ENCODE assay signal across 1 cellular context in the genomic region with DNA sequence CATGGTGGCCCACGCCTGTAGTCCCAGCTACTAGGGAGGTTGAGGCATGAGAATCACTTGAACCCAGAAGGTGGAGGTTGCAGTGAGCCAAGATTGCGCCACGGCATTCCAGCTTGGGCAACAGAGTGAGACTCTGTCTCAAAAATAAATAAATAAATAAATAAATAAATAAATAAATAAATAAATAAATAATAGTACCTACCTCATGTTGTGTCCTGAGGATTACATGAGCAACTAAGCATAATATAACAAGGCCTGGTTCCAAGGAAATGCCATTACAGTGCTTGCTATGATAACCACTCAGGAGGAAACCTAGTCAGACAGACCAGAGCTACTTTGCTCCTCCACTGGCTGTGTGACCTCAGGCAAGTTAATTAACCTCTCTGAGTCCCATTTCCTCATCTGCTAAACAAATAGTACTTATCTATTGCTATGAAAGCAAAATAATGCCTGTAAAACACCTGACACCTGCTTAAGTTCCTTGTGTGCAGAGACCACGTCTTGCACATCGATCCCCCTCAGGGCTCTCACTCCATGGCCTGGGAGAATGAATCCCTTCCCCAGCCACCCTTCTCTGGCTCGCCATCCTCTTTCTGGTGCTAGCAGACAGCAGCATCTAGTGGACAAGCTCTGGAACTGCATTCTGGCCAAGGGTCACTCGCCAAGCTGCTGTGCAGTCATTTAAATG.
A peak's percentile ranks its signal among the peaks of the same experiment; 100 is the strongest.
TF ChIP-seq lines count a peak whose summit lies in the region.

No MANE protein-coding gene starts in this region.

TF ChIP-seq in HepG2, 621 proteins besides CTCF, POLR2A, EP300 and RAD21 (continued from another document and continues in another):
- TF ChIP-seq, protein P1, sequence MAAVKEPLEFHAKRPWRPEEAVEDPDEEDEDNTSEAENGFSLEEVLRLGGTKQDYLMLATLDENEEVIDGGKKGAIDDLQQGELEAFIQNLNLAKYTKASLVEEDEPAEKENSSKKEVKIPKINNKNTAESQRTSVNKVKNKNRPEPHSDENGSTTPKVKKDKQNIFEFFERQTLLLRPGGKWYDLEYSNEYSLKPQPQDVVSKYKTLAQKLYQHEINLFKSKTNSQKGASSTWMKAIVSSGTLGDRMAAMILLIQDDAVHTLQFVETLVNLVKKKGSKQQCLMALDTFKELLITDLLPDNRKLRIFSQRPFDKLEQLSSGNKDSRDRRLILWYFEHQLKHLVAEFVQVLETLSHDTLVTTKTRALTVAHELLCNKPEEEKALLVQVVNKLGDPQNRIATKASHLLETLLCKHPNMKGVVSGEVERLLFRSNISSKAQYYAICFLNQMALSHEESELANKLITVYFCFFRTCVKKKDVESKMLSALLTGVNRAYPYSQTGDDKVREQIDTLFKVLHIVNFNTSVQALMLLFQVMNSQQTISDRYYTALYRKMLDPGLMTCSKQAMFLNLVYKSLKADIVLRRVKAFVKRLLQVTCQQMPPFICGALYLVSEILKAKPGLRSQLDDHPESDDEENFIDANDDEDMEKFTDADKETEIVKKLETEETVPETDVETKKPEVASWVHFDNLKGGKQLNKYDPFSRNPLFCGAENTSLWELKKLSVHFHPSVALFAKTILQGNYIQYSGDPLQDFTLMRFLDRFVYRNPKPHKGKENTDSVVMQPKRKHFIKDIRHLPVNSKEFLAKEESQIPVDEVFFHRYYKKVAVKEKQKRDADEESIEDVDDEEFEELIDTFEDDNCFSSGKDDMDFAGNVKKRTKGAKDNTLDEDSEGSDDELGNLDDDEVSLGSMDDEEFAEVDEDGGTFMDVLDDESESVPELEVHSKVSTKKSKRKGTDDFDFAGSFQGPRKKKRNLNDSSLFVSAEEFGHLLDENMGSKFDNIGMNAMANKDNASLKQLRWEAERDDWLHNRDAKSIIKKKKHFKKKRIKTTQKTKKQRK (IDR thresholded peaks at IDR 0.05; ENCODE audit: low read length), result no peak
- peak; percentile 91 for TF ChIP-seq CBX5 (CRISPR knock-in tag; IDR thresholded peaks at IDR 0.05; ENCODE audit: borderline replicate concordance)
- TF ChIP-seq, protein P2, sequence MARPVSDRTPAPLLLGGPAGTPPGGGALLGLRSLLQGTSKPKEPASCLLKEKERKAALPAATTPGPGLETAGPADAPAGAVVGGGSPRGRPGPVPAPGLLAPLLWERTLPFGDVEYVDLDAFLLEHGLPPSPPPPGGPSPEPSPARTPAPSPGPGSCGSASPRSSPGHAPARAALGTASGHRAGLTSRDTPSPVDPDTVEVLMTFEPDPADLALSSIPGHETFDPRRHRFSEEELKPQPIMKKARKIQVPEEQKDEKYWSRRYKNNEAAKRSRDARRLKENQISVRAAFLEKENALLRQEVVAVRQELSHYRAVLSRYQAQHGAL (CRISPR knock-in tag; IDR thresholded peaks at IDR 0.05; ENCODE audit: not compliant biosample characterization), result no peak
- TF ChIP-seq TBL1XR1 (IDR thresholded peaks at IDR 0.05; ENCODE audit: borderline replicate concordance, low read length, partially characterized antibody), result no peak
- no peak for TF ChIP-seq ZNF570 (CRISPR knock-in tag; IDR thresholded peaks at IDR 0.05; ENCODE audit: borderline replicate concordance)
- TF ChIP-seq, protein P3, sequence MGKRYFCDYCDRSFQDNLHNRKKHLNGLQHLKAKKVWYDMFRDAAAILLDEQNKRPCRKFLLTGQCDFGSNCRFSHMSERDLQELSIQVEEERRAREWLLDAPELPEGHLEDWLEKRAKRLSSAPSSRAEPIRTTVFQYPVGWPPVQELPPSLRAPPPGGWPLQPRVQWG (CRISPR knock-in tag; IDR thresholded peaks at IDR 0.05; ENCODE audit: borderline replicate concordance, low read depth), result no peak
- TF ChIP-seq MXD4 (CRISPR knock-in tag; IDR thresholded peaks at IDR 0.05), result peak; percentile 57; the same call in 1 of the 2 replicates
- TF ChIP-seq ZBTB7A (CRISPR knock-in tag; IDR thresholded peaks at IDR 0.05), result 0 out of 2 replicates have a peak, but pooled peaks have one; percentile 54
- TF ChIP-seq, protein P4, sequence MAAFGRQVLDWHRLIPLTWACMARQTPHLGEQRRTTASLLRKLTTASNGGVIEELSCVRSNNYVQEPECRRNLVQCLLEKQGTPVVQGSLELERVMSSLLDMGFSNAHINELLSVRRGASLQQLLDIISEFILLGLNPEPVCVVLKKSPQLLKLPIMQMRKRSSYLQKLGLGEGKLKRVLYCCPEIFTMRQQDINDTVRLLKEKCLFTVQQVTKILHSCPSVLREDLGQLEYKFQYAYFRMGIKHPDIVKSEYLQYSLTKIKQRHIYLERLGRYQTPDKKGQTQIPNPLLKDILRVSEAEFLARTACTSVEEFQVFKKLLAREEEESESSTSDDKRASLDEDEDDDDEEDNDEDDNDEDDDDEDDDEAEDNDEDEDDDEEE (CRISPR knock-in tag; IDR thresholded peaks at IDR 0.05), result no peak
- TF ChIP-seq ZNF563 (CRISPR knock-in tag; IDR thresholded peaks at IDR 0.05), result 0 out of 2 replicates have a peak, but pooled peaks have one; percentile 28
- TF ChIP-seq CCDC6 (CRISPR knock-in tag; IDR thresholded peaks at IDR 0.05), result no peak
- TF ChIP-seq, protein P5, sequence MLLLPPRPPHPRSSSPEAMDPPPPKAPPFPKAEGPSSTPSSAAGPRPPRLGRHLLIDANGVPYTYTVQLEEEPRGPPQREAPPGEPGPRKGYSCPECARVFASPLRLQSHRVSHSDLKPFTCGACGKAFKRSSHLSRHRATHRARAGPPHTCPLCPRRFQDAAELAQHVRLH (CRISPR knock-in tag; IDR thresholded peaks at IDR 0.05; ENCODE audit: borderline replicate concordance, low read depth), result peak; percentile 93; the same call in 1 of the 2 replicates
- TF ChIP-seq ZNF232 (CRISPR knock-in tag; IDR thresholded peaks at IDR 0.05; ENCODE audit: borderline replicate concordance), result no peak
- TF ChIP-seq RXRB (CRISPR knock-in tag; IDR thresholded peaks at IDR 0.05; ENCODE audit: borderline replicate concordance), result peak; percentile 60; the same call in 1 of the 2 replicates
- 0 out of 2 replicates have a peak, but pooled peaks have one; percentile 21 for TF ChIP-seq STAT5B (CRISPR knock-in tag; IDR thresholded peaks at IDR 0.05)
- TF ChIP-seq HMGA1 (CRISPR knock-in tag; conservative IDR thresholded peaks at IDR 0.05), result no peak
- no peak for TF ChIP-seq ZNF773 (CRISPR knock-in tag; IDR thresholded peaks at IDR 0.05; ENCODE audit: borderline replicate concordance)
- peak; percentile 83; the same call in 1 of the 2 replicates for TF ChIP-seq ZNF331 (CRISPR knock-in tag; IDR thresholded peaks at IDR 0.05)
- TF ChIP-seq, protein P6, sequence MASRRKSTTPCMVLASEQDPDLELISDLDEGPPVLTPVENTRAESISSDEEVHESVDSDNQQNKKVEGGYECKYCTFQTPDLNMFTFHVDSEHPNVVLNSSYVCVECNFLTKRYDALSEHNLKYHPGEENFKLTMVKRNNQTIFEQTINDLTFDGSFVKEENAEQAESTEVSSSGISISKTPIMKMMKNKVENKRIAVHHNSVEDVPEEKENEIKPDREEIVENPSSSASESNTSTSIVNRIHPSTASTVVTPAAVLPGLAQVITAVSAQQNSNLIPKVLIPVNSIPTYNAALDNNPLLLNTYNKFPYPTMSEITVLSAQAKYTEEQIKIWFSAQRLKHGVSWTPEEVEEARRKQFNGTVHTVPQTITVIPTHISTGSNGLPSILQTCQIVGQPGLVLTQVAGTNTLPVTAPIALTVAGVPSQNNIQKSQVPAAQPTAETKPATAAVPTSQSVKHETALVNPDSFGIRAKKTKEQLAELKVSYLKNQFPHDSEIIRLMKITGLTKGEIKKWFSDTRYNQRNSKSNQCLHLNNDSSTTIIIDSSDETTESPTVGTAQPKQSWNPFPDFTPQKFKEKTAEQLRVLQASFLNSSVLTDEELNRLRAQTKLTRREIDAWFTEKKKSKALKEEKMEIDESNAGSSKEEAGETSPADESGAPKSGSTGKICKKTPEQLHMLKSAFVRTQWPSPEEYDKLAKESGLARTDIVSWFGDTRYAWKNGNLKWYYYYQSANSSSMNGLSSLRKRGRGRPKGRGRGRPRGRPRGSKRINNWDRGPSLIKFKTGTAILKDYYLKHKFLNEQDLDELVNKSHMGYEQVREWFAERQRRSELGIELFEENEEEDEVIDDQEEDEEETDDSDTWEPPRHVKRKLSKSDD (CRISPR knock-in tag; IDR thresholded peaks at IDR 0.05; ENCODE audit: low read depth), result no peak
- TF ChIP-seq NFYB (CRISPR knock-in tag; IDR thresholded peaks at IDR 0.05), result no peak
- peak; percentile 70; the same call in 2 of the 3 replicates for TF ChIP-seq MXI1 (IDR thresholded peaks at IDR 0.05; ENCODE audit: borderline replicate concordance, low read depth, low read length)
- peak; percentile 66 for TF ChIP-seq TEAD3 (CRISPR knock-in tag; optimal IDR thresholded peaks at IDR 0.05; ENCODE audit: borderline replicate concordance)
- TF ChIP-seq FOXK1 (CRISPR knock-in tag; IDR thresholded peaks at IDR 0.05; ENCODE audit: borderline replicate concordance, low read depth), result no peak
- TF ChIP-seq, protein P7, sequence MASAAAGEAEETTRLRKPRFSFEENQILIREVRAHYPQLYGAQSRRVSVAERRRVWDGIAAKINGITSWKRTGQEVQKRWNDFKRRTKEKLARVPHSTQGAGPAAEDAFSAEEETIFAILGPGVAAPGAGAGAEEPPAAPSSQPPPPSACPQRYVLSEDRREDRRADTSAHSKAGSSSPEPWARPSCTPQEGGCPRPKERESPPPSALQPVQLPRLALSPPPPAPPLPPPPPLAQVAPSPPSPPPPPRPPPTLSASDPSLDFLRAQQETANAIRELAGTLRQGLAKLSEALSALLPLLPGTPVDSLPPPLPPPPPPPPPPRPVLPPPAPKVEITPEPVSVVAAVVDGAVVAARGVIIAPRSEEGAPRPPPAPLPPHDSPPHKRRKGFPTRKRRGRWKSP (CRISPR knock-in tag; IDR thresholded peaks at IDR 0.05), result no peak
- TF ChIP-seq, protein P8, sequence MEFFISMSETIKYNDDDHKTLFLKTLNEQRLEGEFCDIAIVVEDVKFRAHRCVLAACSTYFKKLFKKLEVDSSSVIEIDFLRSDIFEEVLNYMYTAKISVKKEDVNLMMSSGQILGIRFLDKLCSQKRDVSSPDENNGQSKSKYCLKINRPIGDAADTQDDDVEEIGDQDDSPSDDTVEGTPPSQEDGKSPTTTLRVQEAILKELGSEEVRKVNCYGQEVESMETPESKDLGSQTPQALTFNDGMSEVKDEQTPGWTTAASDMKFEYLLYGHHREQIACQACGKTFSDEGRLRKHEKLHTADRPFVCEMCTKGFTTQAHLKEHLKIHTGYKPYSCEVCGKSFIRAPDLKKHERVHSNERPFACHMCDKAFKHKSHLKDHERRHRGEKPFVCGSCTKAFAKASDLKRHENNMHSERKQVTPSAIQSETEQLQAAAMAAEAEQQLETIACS (CRISPR knock-in tag; IDR thresholded peaks at IDR 0.05), result no peak
- no peak for TF ChIP-seq RBM22 (optimal IDR thresholded peaks at IDR 0.05; ENCODE audit: low read length)
- no peak for TF ChIP-seq ZNF430 (CRISPR knock-in tag; IDR thresholded peaks at IDR 0.05)
- TF ChIP-seq TOE1 (CRISPR knock-in tag; IDR thresholded peaks at IDR 0.05), result 0 out of 2 replicates have a peak, but pooled peaks have one; percentile 57
- TF ChIP-seq, protein P9, sequence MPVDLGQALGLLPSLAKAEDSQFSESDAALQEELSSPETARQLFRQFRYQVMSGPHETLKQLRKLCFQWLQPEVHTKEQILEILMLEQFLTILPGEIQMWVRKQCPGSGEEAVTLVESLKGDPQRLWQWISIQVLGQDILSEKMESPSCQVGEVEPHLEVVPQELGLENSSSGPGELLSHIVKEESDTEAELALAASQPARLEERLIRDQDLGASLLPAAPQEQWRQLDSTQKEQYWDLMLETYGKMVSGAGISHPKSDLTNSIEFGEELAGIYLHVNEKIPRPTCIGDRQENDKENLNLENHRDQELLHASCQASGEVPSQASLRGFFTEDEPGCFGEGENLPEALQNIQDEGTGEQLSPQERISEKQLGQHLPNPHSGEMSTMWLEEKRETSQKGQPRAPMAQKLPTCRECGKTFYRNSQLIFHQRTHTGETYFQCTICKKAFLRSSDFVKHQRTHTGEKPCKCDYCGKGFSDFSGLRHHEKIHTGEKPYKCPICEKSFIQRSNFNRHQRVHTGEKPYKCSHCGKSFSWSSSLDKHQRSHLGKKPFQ (CRISPR knock-in tag; IDR thresholded peaks at IDR 0.05; ENCODE audit: insufficient replicate concordance), result no peak
- TF ChIP-seq, protein P10, sequence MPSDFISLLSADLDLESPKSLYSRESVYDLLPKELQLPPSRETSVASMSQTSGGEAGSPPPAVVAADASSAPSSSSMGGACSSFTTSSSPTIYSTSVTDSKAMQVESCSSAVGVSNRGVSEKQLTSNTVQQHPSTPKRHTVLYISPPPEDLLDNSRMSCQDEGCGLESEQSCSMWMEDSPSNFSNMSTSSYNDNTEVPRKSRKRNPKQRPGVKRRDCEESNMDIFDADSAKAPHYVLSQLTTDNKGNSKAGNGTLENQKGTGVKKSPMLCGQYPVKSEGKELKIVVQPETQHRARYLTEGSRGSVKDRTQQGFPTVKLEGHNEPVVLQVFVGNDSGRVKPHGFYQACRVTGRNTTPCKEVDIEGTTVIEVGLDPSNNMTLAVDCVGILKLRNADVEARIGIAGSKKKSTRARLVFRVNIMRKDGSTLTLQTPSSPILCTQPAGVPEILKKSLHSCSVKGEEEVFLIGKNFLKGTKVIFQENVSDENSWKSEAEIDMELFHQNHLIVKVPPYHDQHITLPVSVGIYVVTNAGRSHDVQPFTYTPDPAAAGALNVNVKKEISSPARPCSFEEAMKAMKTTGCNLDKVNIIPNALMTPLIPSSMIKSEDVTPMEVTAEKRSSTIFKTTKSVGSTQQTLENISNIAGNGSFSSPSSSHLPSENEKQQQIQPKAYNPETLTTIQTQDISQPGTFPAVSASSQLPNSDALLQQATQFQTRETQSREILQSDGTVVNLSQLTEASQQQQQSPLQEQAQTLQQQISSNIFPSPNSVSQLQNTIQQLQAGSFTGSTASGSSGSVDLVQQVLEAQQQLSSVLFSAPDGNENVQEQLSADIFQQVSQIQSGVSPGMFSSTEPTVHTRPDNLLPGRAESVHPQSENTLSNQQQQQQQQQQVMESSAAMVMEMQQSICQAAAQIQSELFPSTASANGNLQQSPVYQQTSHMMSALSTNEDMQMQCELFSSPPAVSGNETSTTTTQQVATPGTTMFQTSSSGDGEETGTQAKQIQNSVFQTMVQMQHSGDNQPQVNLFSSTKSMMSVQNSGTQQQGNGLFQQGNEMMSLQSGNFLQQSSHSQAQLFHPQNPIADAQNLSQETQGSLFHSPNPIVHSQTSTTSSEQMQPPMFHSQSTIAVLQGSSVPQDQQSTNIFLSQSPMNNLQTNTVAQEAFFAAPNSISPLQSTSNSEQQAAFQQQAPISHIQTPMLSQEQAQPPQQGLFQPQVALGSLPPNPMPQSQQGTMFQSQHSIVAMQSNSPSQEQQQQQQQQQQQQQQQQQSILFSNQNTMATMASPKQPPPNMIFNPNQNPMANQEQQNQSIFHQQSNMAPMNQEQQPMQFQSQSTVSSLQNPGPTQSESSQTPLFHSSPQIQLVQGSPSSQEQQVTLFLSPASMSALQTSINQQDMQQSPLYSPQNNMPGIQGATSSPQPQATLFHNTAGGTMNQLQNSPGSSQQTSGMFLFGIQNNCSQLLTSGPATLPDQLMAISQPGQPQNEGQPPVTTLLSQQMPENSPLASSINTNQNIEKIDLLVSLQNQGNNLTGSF (CRISPR knock-in tag; IDR thresholded peaks at IDR 0.05), result no peak
- no peak for TF ChIP-seq ZNF224 (CRISPR knock-in tag; IDR thresholded peaks at IDR 0.05)
- TF ChIP-seq, protein P11, sequence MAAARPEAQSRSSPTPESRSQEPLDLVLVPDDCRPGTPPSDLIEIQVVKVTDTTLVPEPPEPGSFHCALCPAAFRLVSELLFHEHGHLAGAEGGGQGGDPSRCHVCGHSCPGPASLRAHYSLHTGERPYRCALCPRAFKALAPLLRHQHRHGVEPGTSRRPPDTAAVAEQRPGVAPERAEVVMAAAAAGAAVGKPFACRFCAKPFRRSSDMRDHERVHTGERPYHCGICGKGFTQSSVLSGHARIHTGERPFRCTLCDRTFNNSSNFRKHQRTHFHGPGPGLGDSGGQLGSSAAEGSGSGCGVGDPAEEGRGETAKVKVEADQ (CRISPR knock-in tag; IDR thresholded peaks at IDR 0.05; ENCODE audit: borderline replicate concordance), result no peak; the same call in 1 of the 2 replicates
- TF ChIP-seq KDM5A (IDR thresholded peaks at IDR 0.05; ENCODE audit: borderline replicate concordance, low read length), result no peak; the same call in 1 of the 2 replicates
- TF ChIP-seq NPAS2 (CRISPR knock-in tag; IDR thresholded peaks at IDR 0.05; ENCODE audit: borderline replicate concordance), result no peak
- TF ChIP-seq ZNF841 (CRISPR knock-in tag; IDR thresholded peaks at IDR 0.05; ENCODE audit: borderline replicate concordance), result no peak
- TF ChIP-seq JUNB (CRISPR knock-in tag; IDR thresholded peaks at IDR 0.05; ENCODE audit: borderline replicate concordance), result no peak
